ENCODE assay signal across 19 cellular contexts in the genomic region with DNA sequence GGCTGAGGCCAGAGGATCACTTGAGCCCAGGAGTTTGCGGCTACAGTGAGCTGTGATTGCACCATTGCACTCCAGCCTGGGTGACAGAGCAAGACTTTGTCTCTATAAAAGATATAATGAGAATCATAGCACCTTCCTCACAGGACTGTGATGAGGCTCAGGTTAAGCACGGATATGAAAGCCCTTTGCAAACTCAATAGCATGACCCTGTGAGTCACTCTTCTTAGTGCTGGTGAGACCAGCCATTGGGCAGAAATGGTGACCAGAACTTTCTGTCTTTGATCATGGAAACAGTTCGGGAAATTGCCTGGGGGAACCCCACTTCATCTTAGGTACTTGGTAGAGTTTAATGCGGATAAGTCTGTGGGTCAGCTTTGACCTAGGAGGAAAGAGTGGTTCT.
"Had no signal": no experiment of that assay in that cellular context is flagged by ENCODE, and none has a peak within 500 bp of the region (broad histone marks: within the 10 kb centered on the region; RNA-seq: fewer than 3 reads in every experiment).

No MANE protein-coding gene starts in this region.

- H3K4me3 ChIP-seq: dorsolateral prefrontal cortex, heart left ventricle, mucosa of descending colon, pancreas, tibial artery, upper lobe of left lung, uterus had no signal

- H3K36me3 ChIP-seq: heart left ventricle, pancreas, tibial artery, upper lobe of left lung, uterus had no signal

- DNase-seq: cortex of kidney; effector CD8-positive, alpha-beta T cell; foreskin melanocyte; heart left ventricle; hippocampal formation; kidney glomerular epithelial cell; mucosa of descending colon; natural killer cell; pancreas; right cardiac atrium; small intestine; stimulated activated CD4-positive, alpha-beta T cell treated with anti-CD3 and anti-CD28 coated beads, Interleukin-12 subunit alpha, Interleukin-12 subunit beta, amount 100 ng/mL, for 4 hours; stimulated activated CD4-positive, alpha-beta T cell treated with anti-CD3 and anti-CD28 coated beads, Interleukin-2, amount 100 ng/mL, for 48 hours; tibial artery; upper lobe of left lung; uterus had no signal

- H3K4me1 ChIP-seq: heart left ventricle, pancreas, tibial artery, upper lobe of left lung, uterus had no signal

- H3K27ac Mint-ChIP-seq: natural killer cell, progenitor cell of endocrine pancreas had no signal

- ATAC-seq: heart left ventricle, mucosa of descending colon, natural killer cell, pancreas, right cardiac atrium had no signal

- H3K4me3 Mint-ChIP-seq: natural killer cell, neural crest cell had no signal

- H3K4me1 Mint-ChIP-seq: neural crest cell had no signal

- H3K9me3 ChIP-seq: mucosa of descending colon, pancreas, tibial artery, upper lobe of left lung, uterus had no signal

- H3K27ac ChIP-seq: heart left ventricle, pancreas, tibial artery, upper lobe of left lung, uterus had no signal

- H3K36me3 Mint-ChIP-seq: natural killer cell had no signal

- H3K9me3 Mint-ChIP-seq: natural killer cell, neural crest cell had no signal

- H3K27me3 ChIP-seq: dorsolateral prefrontal cortex, pancreas, tibial artery, upper lobe of left lung, uterus had no signal
